Comparison of ENCODE assay signal across 12 cellular contexts in genomic region chr18:52992041-52992440, GRCh38.
DNase-seq lines count a peak whose midpoint lies in the region; ATAC-seq, FAIRE-seq and TF ChIP-seq lines count a peak whose summit lies in the region.
"Had no signal": no experiment of that assay in that cellular context is flagged by ENCODE, and none has a peak within 500 bp of the region (broad histone marks: within the 10 kb centered on the region; RNA-seq: fewer than 3 reads in every experiment).

No MANE protein-coding gene starts in this region.

- ATAC-seq in left lobe of liver, result peak; percentile 50
- no peak for ATAC-seq in pancreas
- no peak for ATAC-seq in activated naive CD4-positive, alpha-beta T cell treated with anti-CD3 and anti-CD28 coated beads, Interleukin-2, amount 50 U/mL, for 72 hours

- DNase-seq in D721Med (ENCODE audit: insufficient read length, low spot score) (no peak), UCSD-AML1 (lab: John Stamatoyannopoulos, UW; ENCODE audit: unreplicated experiment) (peak; percentile 5), left lobe of liver (ENCODE audit: low spot score) (no peak), pancreas (no peak), testis (no peak)
- DNase-seq in activated naive CD4-positive, alpha-beta T cell treated with anti-CD3 and anti-CD28 coated beads, Interleukin-2, amount 50 U/mL, for 72 hours (ENCODE audit: low spot score in 2 of 2), result no peak
- DNase-seq: activated T-cell treated with anti-CD3 and anti-CD28 coated beads for 4 hours, RPMI8226 had no signal

- H3K9me3 ChIP-seq in pancreas (no peaks in the 10 kb centered on the region), testis (no peaks in the 10 kb centered on the region)

- H3K36me3 Mint-ChIP-seq in activated naive CD4-positive, alpha-beta T cell treated with anti-CD3 and anti-CD28 coated beads, Interleukin-2, amount 50 U/mL, for 72 hours, result no peaks in the 10 kb centered on the region
- H3K36me3 Mint-ChIP-seq: brain had no signal

- H3K27ac ChIP-seq in KMS-11 (no peak overlapping the region), pancreas (no peak overlapping the region), testis (no peak overlapping the region)
- H3K27ac ChIP-seq: HL-60, skin epidermis had no signal

- H3K9me3 Mint-ChIP-seq in activated naive CD4-positive, alpha-beta T cell treated with anti-CD3 and anti-CD28 coated beads, Interleukin-2, amount 50 U/mL, for 72 hours, result peaks cover 4 to 18% of the 10 kb centered on the region in 2 donors
- H3K9me3 Mint-ChIP-seq: brain had no signal

- no peak overlapping the region for H3K27ac Mint-ChIP-seq in activated naive CD4-positive, alpha-beta T cell treated with anti-CD3 and anti-CD28 coated beads, Interleukin-2, amount 50 U/mL, for 72 hours
- H3K27ac Mint-ChIP-seq: brain had no signal

- TF ChIP-seq CTCF in D721Med (IDR thresholded peaks at IDR 0.05; ENCODE audit: insufficient read depth, missing control alignments) (peak; percentile 16), KMS-11 (conservative IDR thresholded peaks at IDR 0.05; ENCODE audit: low read depth, low read length) (peak; percentile 26; the same call in 1 of the 2 replicates), pancreas (IDR thresholded peaks at IDR 0.05) (no peak), testis (IDR thresholded peaks at IDR 0.05) (no peak)

- no peaks in the 10 kb centered on the region for H3K36me3 ChIP-seq in KMS-11 (ENCODE audit: insufficient read depth)
- H3K36me3 ChIP-seq in pancreas, result no peaks in the 10 kb centered on the region
- no peaks in the 10 kb centered on the region for H3K36me3 ChIP-seq in testis (ENCODE audit: low read depth, missing control alignments)

- no peaks in the 10 kb centered on the region for H3K27me3 ChIP-seq in KMS-11 (ENCODE audit: insufficient read depth, low read depth)
- no peaks in the 10 kb centered on the region for H3K27me3 ChIP-seq in pancreas
- no peaks in the 10 kb centered on the region for H3K27me3 ChIP-seq in testis

- no peak overlapping the region for H3K4me2 ChIP-seq in KMS-11

- H3K4me3 ChIP-seq in KMS-11 (IDR thresholded peaks at IDR 0.05; ENCODE audit: insufficient read depth, low read depth, low read length) (no peak overlapping the region), pancreas (no peak overlapping the region), testis (no peak overlapping the region)
- H3K4me3 ChIP-seq: skin epidermis had no signal

- peak; percentile 35 for FAIRE-seq in D721Med (lab: Jason Lieb, UNC)
- no peak for FAIRE-seq in pancreas (lab: Jason Lieb, UNC)

- no peak overlapping the region for H2AFZ ChIP-seq in KMS-11 (ENCODE audit: low read depth)

- no peak for TF ChIP-seq POLR2A in testis (IDR thresholded peaks at IDR 0.05)

- no peaks in the 10 kb centered on the region for H3K79me2 ChIP-seq in KMS-11 (ENCODE audit: insufficient read depth, low read depth)

- WGBS in pancreas, 2 donors, result 59 to 62% methylated on average over 6 of the region's 6 CpGs
- WGBS in testis, 2 donors, result 69 to 76% methylated on average over 6 of the region's 6 CpGs

- H3K4me1 ChIP-seq in KMS-11 (ENCODE audit: low read depth, poor library complexity, severe bottlenecking), result no peaks in the 10 kb centered on the region
- H3K4me1 ChIP-seq in pancreas, result no peaks in the 10 kb centered on the region
- H3K4me1 ChIP-seq in testis, result no peaks in the 10 kb centered on the region

- intact Hi-C loops in pancreas (cut with DNase I), result no loop called here
- intact Hi-C loops in testis (cut with DNase I; ENCODE audit: low total_unique reads), result no loop called here

- no peak overlapping the region for H3K9ac ChIP-seq in KMS-11

- no peaks in the 10 kb centered on the region for H4K20me1 ChIP-seq in KMS-11 (ENCODE audit: insufficient read depth)

Comparison
In these comparisons a context has a peak if more than half of its experiments do, and no peak if none do; other contexts are left out.
1. CTCF ChIP-seq: peak in D721Med (single experiment) and KMS-11 (single experiment); none in pancreas (0 of 4) and testis (0 of 3).